Comparison of ENCODE assay signal across 20 cellular contexts in genomic region chr12:62164036-62164435, GRCh38.
"Had no signal": no experiment of that assay in that cellular context is flagged by ENCODE, and none has a peak within 500 bp of the region (broad histone marks: within the 10 kb centered on the region; RNA-seq: fewer than 3 reads in every experiment).

No MANE protein-coding gene starts in this region.

- H3K9ac ChIP-seq: SK-N-SH had no signal

- H3K4me3 ChIP-seq: MG63 had no signal

- H3K36me3 ChIP-seq: MG63 had no signal

- FAIRE-seq: HepG2, RCC 7860 had no signal

- DNase-seq: IMR-90, Karpas-422, KG1, MG63, NCI-H1092 treated with DMSO at 0.1 percent for 48 hours, NCI-H1436 treated with DMSO at 0.1 percent for 48 hours, NCI-H1694, NCI-H187 treated with DMSO at 0.1 percent for 48 hours, NCI-H2029 treated with DMSO at 0.1 percent for 48 hours, NCI-H2171 treated with DMSO at 0.1 percent for 48 hours, NCI-H345, NCI-H446 treated with DMSO at 0.1 percent for 48 hours, NCI-H510A treated with DMSO at 0.1 percent for 48 hours, NCI-H526, NCI-H82, Right ventricle myocardium superior, RPMI8226, SK-N-SH had no signal

- H3K27me3 ChIP-seq: MG63 had no signal

- H3K9me3 ChIP-seq: MG63, SK-N-SH had no signal

- H3K4me2 ChIP-seq: SK-N-SH had no signal

- H3K9me2 ChIP-seq: SK-N-SH had no signal
